ENCODE assay signal across 9 cellular contexts in the genomic region with DNA sequence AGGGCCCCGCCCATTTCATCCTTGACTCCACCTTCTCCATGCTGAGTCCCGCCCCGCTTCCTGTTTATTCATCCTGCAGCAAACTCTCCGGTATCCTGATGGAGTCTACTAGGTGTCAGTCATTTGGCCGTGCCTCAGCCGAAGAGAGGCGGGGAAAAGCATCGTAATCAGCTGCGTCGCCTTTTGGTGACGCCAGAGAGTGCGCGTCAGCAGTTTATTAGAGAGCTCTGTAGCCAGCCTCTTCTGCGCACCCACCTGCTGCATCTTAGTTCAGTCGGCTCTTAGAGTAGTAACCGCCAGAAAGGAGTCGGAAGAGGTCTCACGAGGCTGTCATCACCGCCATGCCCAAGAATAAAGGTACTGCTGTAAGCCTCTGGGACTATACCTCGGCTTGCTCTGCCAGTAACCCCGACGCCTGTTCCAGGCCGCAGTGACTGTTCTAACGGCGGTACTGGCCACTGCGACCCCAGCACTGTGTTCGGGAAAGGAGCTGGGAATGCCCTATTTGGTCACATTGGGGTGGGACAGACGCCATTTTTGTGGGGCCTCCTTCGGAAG. TPM values are rescaled to one million over a fixed set of nuclear protein-coding genes. Genes with fewer than 3 reads are reported as not detected.
DNase-seq lines count a peak whose midpoint lies in the region; ATAC-seq and FAIRE-seq lines count a peak whose summit lies in the region.
"Had no signal": no experiment of that assay in that cellular context is flagged by ENCODE, and none has a peak within 500 bp of the region (broad histone marks: within the 10 kb centered on the region; RNA-seq: fewer than 3 reads in every experiment).

A gene with protein sequence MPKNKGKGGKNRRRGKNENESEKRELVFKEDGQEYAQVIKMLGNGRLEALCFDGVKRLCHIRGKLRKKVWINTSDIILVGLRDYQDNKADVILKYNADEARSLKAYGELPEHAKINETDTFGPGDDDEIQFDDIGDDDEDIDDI (plus strand): TSS at position 246 of the 558 bp plus-strand sequence. CDS start 96 bp downstream, at position 342.

- H3K27ac Mint-ChIP-seq in activated T-helper 17 cell treated with anti-CD3 and anti-CD28 coated beads, Interleukin-2, amount 50 U/mL, for 72 hours: peak within 1 kb of the TSS; percentile 97

- no peak for FAIRE-seq in HTR-8/SVneo (lab: Jason Lieb, UNC)
- FAIRE-seq: TTC549 had no signal

- peaks cover 13% of the 10 kb centered on the region for H3K36me3 Mint-ChIP-seq in activated T-helper 17 cell treated with anti-CD3 and anti-CD28 coated beads, Interleukin-2, amount 50 U/mL, for 72 hours (ENCODE audit: low read depth)

- H3K27me3 ChIP-seq in iPS DF 6.9 (ENCODE audit: control insufficient read depth, insufficient read depth, low read length): no peaks in the 10 kb centered on the region

- WGBS in iPS DF 6.9 (ENCODE audit: insufficient coverage, insufficient read length): no CpG with 5 or more reads among the region's 29 CpGs

- peak; percentile 94 for DNase-seq in MV-4-11 (lab: John Stamatoyannopoulos, UW)
- peak; percentile 35 for DNase-seq in iPS DF 6.9 (ENCODE audit: low read depth, low spot score)
- peak; percentile 72 to 80 (median 76) for DNase-seq in stimulated activated CD4-positive, alpha-beta T cell treated with anti-CD3 and anti-CD28 coated beads, TNF-alpha, amount 100 ng/mL, for 24 hours (ENCODE audit: low read depth in 3 of 3)
- no peak for DNase-seq in AG08395 (ENCODE audit: low spot score)
- no peak for DNase-seq in HTR-8/SVneo (ENCODE audit: insufficient read length, low spot score)
- no peak for DNase-seq in kidney tubule cell (ENCODE audit: low spot score)

- no peak within 1 kb of the TSS for H3K27ac ChIP-seq in iPS DF 6.9 (ENCODE audit: low read length)

- no peaks in the 10 kb centered on the region for H3K9me3 Mint-ChIP-seq in activated T-helper 17 cell treated with anti-CD3 and anti-CD28 coated beads, Interleukin-2, amount 50 U/mL, for 72 hours

- peaks cover 7% of the 10 kb centered on the region for H3K4me1 Mint-ChIP-seq in activated T-helper 17 cell treated with anti-CD3 and anti-CD28 coated beads, Interleukin-2, amount 50 U/mL, for 72 hours

- peak within 1 kb of the TSS; percentile 93 for H3K4me3 ChIP-seq in iPS DF 6.9 (ENCODE audit: low read length)

- no peaks in the 10 kb centered on the region for H3K9me3 ChIP-seq in iPS DF 6.9 (ENCODE audit: control insufficient read depth, insufficient read depth, low read length)

- no peaks in the 10 kb centered on the region for H3K27me3 Mint-ChIP-seq in activated T-helper 17 cell treated with anti-CD3 and anti-CD28 coated beads, Interleukin-2, amount 50 U/mL, for 72 hours

- H3K4me1 ChIP-seq in iPS DF 6.9 (ENCODE audit: control insufficient read depth, insufficient read depth, low read length): no peaks in the 10 kb centered on the region

- peak within 1 kb of the TSS; percentile 93 for H3K4me3 Mint-ChIP-seq in activated T-helper 17 cell treated with anti-CD3 and anti-CD28 coated beads, Interleukin-2, amount 50 U/mL, for 72 hours

- no peaks in the 10 kb centered on the region for H3K36me3 ChIP-seq in iPS DF 6.9 (ENCODE audit: control insufficient read depth, insufficient read depth, low read length)

- ATAC-seq in GM21390 (IDR thresholded peaks at IDR 0.05; ENCODE audit: unreplicated experiment): peak; percentile 95
- ATAC-seq in activated T-helper 17 cell treated with anti-CD3 and anti-CD28 coated beads, Interleukin-2, amount 50 U/mL, for 72 hours (replicated peaks): peak; percentile 97

RNA-seq across cellular contexts. Expression of the gene that starts here (rescaled TPM):
- 10 to 100 TPM; 50.4 to 66.1 TPM for total RNA-seq in activated T-helper 17 cell treated with anti-CD3 and anti-CD28 coated beads, Interleukin-2, amount 50 U/mL, for 72 hours

Comparison
In these comparisons a context has a peak if more than half of its experiments do, and no peak if none do; other contexts are left out.
1. DNase-seq: peak in MV-4-11 (single experiment), iPS DF 6.9 (single experiment) and stimulated activated CD4-positive, alpha-beta T cell treated with anti-CD3 and anti-CD28 coated beads, TNF-alpha, amount 100 ng/mL, for 24 hours (3 of 3); none in AG08395 (single experiment), HTR-8/SVneo (single experiment) and kidney tubule cell (single experiment).